Comparison of ENCODE assay signal across 1 cellular context in the genomic region with DNA sequence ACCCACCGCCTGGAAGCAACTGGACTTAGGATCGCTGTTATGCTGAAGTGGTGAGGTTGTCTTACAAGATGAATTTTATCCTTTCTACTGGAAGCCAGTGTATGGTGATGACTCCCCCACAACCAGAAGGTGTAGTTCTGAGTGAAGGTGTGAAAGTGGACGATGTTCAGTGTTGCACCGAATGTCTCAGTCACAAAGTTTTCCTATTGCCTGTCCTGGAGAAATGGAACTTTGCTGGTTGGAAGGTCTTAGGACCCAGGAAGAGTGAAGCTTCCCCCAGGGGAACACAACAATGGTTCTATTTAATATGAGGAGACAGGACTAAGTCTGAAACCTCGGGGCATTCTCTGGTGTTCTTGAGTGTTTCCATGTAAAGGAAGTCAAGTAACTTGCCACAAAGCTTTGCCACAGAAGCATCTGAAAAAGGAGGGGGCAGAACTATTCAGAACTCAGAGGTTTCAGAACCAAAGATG.
TF ChIP-seq lines count a peak whose summit lies in the region.

No MANE protein-coding gene starts in this region.

TF ChIP-seq in WTC11, 78 proteins besides CTCF, POLR2A, EP300 and RAD21 (continued from another document):
- TF ChIP-seq JUN (CRISPR knock-in tag; IDR thresholded peaks at IDR 0.05): no peak
- TF ChIP-seq, protein P1, sequence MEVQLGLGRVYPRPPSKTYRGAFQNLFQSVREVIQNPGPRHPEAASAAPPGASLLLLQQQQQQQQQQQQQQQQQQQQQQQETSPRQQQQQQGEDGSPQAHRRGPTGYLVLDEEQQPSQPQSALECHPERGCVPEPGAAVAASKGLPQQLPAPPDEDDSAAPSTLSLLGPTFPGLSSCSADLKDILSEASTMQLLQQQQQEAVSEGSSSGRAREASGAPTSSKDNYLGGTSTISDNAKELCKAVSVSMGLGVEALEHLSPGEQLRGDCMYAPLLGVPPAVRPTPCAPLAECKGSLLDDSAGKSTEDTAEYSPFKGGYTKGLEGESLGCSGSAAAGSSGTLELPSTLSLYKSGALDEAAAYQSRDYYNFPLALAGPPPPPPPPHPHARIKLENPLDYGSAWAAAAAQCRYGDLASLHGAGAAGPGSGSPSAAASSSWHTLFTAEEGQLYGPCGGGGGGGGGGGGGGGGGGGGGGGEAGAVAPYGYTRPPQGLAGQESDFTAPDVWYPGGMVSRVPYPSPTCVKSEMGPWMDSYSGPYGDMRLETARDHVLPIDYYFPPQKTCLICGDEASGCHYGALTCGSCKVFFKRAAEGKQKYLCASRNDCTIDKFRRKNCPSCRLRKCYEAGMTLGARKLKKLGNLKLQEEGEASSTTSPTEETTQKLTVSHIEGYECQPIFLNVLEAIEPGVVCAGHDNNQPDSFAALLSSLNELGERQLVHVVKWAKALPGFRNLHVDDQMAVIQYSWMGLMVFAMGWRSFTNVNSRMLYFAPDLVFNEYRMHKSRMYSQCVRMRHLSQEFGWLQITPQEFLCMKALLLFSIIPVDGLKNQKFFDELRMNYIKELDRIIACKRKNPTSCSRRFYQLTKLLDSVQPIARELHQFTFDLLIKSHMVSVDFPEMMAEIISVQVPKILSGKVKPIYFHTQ (CRISPR knock-in tag; IDR thresholded peaks at IDR 0.05): no peak
- TF ChIP-seq SOX15 (CRISPR knock-in tag; IDR thresholded peaks at IDR 0.05): no peak
